11 cellular contexts compared by ENCODE assay signal in the genomic region with DNA sequence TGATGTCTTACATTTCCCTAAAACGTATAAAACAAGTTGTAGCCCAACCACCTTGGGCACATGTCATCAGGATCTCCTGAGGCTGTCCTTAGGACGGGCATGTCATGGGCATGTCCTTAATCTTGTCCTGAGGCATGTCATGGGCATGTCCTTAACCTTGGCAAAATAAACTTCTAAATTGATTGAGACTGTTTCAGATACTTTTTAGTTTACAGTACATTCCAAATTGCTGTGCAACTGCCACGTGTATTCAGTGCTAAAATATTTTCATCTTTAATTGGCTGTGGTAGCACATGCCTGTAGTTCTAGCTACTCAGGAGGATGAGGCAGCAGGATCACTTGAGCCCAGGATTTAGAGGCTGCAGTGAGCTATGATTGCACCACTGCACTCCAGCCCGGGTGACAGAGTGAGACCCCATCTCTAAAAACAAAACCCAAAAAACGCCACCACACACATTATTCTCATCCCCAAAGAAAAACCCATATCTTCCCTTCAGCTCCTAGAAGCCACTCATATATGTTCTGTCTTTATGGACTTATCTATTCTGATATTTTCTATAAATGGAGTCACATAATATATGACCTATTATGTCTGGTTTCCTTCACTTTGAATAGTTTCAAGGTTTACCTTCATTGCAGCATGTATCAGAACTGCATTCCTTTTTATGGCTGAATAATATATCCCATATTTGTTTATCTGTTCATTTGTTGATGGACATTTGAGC.
A peak's percentile ranks its signal among the peaks of the same experiment; 100 is the strongest.
DNase-seq lines count a peak whose midpoint lies in the region; ATAC-seq and TF ChIP-seq lines count a peak whose summit lies in the region.
"Had no signal": no experiment of that assay in that cellular context is flagged by ENCODE, and none has a peak within 500 bp of the region (broad histone marks: within the 10 kb centered on the region; RNA-seq: fewer than 3 reads in every experiment).

No MANE protein-coding gene starts in this region.

- intact Hi-C loops in esophagus muscularis mucosa (cut with DNase I): no loop called here

- no peak overlapping the region for H3K4me3 Mint-ChIP-seq in activated T-cell treated with anti-CD3 and anti-CD28 coated beads, Interleukin-2, amount 50 U/mL, for 24 hours
- H3K4me3 Mint-ChIP-seq in stimulated activated naive B cell treated with anti-CD40 and anti-IgM and Interleukin-4, amounts not matched to agents 10 μg/mL and 1 μg/mL and 100 μg/mL, for 72 hours: no peak overlapping the region
- H3K4me3 Mint-ChIP-seq: activated naive CD4-positive, alpha-beta T cell treated with anti-CD3 and anti-CD28 coated beads, Interleukin-2, amount 10 ng/mL, durations not matched to agents 7 days and 5 days had no signal

- H3K27ac ChIP-seq in esophagus muscularis mucosa (replicated peaks in 1 of 4): no peak overlapping the region
- H3K27ac ChIP-seq: A549 had no signal

- no peaks in the 10 kb centered on the region for H3K27me3 Mint-ChIP-seq in activated T-cell treated with anti-CD3 and anti-CD28 coated beads, Interleukin-2, amount 50 U/mL, for 24 hours
- H3K27me3 Mint-ChIP-seq in stimulated activated naive B cell treated with anti-CD40 and anti-IgM and Interleukin-4, amounts not matched to agents 10 μg/mL and 1 μg/mL and 100 μg/mL, for 72 hours: peaks cover 12 to 20% of the 10 kb centered on the region in 2 donors
- H3K27me3 Mint-ChIP-seq: activated naive CD4-positive, alpha-beta T cell treated with anti-CD3 and anti-CD28 coated beads, Interleukin-2, amount 10 ng/mL, durations not matched to agents 7 days and 5 days had no signal

- no peaks in the 10 kb centered on the region for H3K36me3 Mint-ChIP-seq in activated T-cell treated with anti-CD3 and anti-CD28 coated beads, Interleukin-2, amount 50 U/mL, for 24 hours (ENCODE audit: low read depth)
- peaks cover 3 to 11% of the 10 kb centered on the region in 2 donors for H3K36me3 Mint-ChIP-seq in stimulated activated naive B cell treated with anti-CD40 and anti-IgM and Interleukin-4, amounts not matched to agents 10 μg/mL and 1 μg/mL and 100 μg/mL, for 72 hours

- no peak for TF ChIP-seq CTCF in esophagus muscularis mucosa (IDR thresholded peaks at IDR 0.05)

- no peak for TF ChIP-seq EP300 in esophagus muscularis mucosa (IDR thresholded peaks at IDR 0.05)

- peaks cover 15% of the 10 kb centered on the region for H3K9me3 Mint-ChIP-seq in activated T-cell treated with anti-CD3 and anti-CD28 coated beads, Interleukin-2, amount 50 U/mL, for 24 hours
- H3K9me3 Mint-ChIP-seq in stimulated activated naive B cell treated with anti-CD40 and anti-IgM and Interleukin-4, amounts not matched to agents 10 μg/mL and 1 μg/mL and 100 μg/mL, for 72 hours: peaks cover 10% of the 10 kb centered on the region in 2 donors

- DNase-seq in activated T-cell treated with anti-CD3 and anti-CD28 coated beads, Interleukin-2, amount 50 U/mL, for 24 hours: no peak
- DNase-seq in activated T-cell treated with anti-CD3 and anti-CD28 coated beads, Interleukin-2, amount 50 U/mL, for 48 hours: no peak
- DNase-seq in stimulated activated naive B cell treated with anti-CD40 and anti-IgM and Interleukin-4, amounts not matched to agents 10 μg/mL and 1 μg/mL and 100 μg/mL, for 72 hours: no peak
- no peak for DNase-seq in left lobe of liver (ENCODE audit: low spot score)
- DNase-seq in esophagus muscularis mucosa (ENCODE audit: extremely low spot score): no peak
- DNase-seq in T1000 (lab: John Stamatoyannopoulos, UW): no peak
- DNase-seq: activated naive CD4-positive, alpha-beta T cell treated with anti-CD3 and anti-CD28 coated beads, Interleukin-2, amount 10 ng/mL, durations not matched to agents 7 days and 5 days; left ventricle myocardium superior had no signal

- H3K27me3 ChIP-seq in esophagus muscularis mucosa: no peaks in the 10 kb centered on the region

- 69% methylated on average over 5 of the region's 5 CpGs for WGBS in esophagus muscularis mucosa

- no peak overlapping the region for H3K4me3 ChIP-seq in esophagus muscularis mucosa
- H3K4me3 ChIP-seq: A549 had no signal

- peaks cover 17% of the 10 kb centered on the region for H3K4me1 Mint-ChIP-seq in activated T-cell treated with anti-CD3 and anti-CD28 coated beads, Interleukin-2, amount 50 U/mL, for 24 hours (ENCODE audit: low read depth)
- H3K4me1 Mint-ChIP-seq in stimulated activated naive B cell treated with anti-CD40 and anti-IgM and Interleukin-4, amounts not matched to agents 10 μg/mL and 1 μg/mL and 100 μg/mL, for 72 hours: peaks cover 7 to 13% of the 10 kb centered on the region in 2 donors

- no peak for TF ChIP-seq POLR2A in esophagus muscularis mucosa (IDR thresholded peaks at IDR 0.05; ENCODE audit: low read depth)

- ATAC-seq in HG02759 (IDR thresholded peaks at IDR 0.05; ENCODE audit: unreplicated experiment) (peak; percentile 63), HG03558 (IDR thresholded peaks at IDR 0.05; ENCODE audit: extremely low read depth, unreplicated experiment) (peak; percentile 18), left lobe of liver (no peak)
- peak; percentile 25 to 34 for ATAC-seq in stimulated activated naive B cell treated with anti-CD40 and anti-IgM and Interleukin-4, amounts not matched to agents 10 μg/mL and 1 μg/mL and 100 μg/mL, for 72 hours (replicated peaks)
- ATAC-seq: A549, left ventricle myocardium superior had no signal

- H3K9me3 ChIP-seq in esophagus muscularis mucosa: no peaks in the 10 kb centered on the region
- H3K9me3 ChIP-seq: A549 had no signal

- H3K27ac Mint-ChIP-seq in activated T-cell treated with anti-CD3 and anti-CD28 coated beads, Interleukin-2, amount 50 U/mL, for 24 hours: peak overlapping the region; percentile 47
- no peak overlapping the region for H3K27ac Mint-ChIP-seq in stimulated activated naive B cell treated with anti-CD40 and anti-IgM and Interleukin-4, amounts not matched to agents 10 μg/mL and 1 μg/mL and 100 μg/mL, for 72 hours
- H3K27ac Mint-ChIP-seq: activated naive CD4-positive, alpha-beta T cell treated with anti-CD3 and anti-CD28 coated beads, Interleukin-2, amount 10 ng/mL, durations not matched to agents 7 days and 5 days had no signal

- no peaks in the 10 kb centered on the region for H3K4me1 ChIP-seq in esophagus muscularis mucosa
- H3K4me1 ChIP-seq: A549 had no signal

- no peaks in the 10 kb centered on the region for H3K36me3 ChIP-seq in esophagus muscularis mucosa
